Comparison of ENCODE assay signal across 10 cellular contexts in the genomic region with DNA sequence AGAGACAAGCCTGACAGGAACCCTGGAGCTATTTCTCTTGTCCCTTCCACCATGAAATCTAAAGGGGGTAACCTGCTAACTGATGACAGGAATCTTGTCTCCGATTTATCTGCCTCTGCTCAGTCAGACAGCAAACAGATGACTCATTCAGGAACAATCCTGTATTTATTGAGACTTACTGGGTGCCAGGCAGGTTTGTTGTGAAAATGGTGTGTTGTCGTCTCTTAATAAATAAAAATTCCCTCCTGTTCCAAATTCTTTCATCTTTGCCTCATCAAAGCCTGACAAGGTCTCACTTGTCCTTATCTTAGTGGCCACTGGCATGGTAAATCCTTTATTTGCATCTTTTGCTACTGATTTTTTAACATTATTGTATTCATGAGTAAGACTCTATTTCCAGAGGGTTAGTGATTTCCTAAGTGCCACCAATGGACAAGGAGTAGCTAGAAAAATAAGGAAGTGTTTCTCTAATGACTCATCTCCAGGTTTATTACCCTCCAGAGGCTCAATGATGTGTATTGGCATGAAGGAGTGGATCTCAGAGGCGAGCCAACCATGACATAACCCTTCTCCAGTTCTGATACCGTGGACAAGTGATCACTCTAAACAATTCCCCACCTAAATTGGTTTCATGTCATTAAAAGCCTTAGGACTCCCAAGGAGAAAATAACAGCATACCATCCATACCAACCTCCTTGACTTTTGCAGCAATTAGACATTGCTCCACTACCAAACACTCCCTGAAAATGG.
DNase-seq lines count a peak whose midpoint lies in the region; ATAC-seq and TF ChIP-seq lines count a peak whose summit lies in the region.
"Had no signal": no experiment of that assay in that cellular context is flagged by ENCODE, and none has a peak within 500 bp of the region (broad histone marks: within the 10 kb centered on the region; RNA-seq: fewer than 3 reads in every experiment).

No MANE protein-coding gene starts in this region.

- in situ Hi-C loops in brain microvascular endothelial cell (cut with HindIII; ENCODE audit: low pct_ligation_motif_present, low sequenced_read_pairs), result no loop called here

- H3K27me3 Mint-ChIP-seq in activated CD4-positive, alpha-beta T cell treated with anti-CD3 and anti-CD28 coated beads for 36 hours, result no peaks in the 10 kb centered on the region
- H3K27me3 Mint-ChIP-seq in natural killer cell treated with Interleukin-12 subunit alpha and Interleukin-12 subunit beta and Interleukin-15 and Interleukin-18, amount 100 ng/mL, for 72 hours, result peaks cover 0 to 5% of the 10 kb centered on the region in 2 donors

- H3K9me3 Mint-ChIP-seq in activated CD4-positive, alpha-beta T cell treated with anti-CD3 and anti-CD28 coated beads for 36 hours (ENCODE audit: low read depth), result no peaks in the 10 kb centered on the region
- H3K9me3 Mint-ChIP-seq in natural killer cell treated with Interleukin-12 subunit alpha and Interleukin-12 subunit beta and Interleukin-15 and Interleukin-18, amount 100 ng/mL, for 72 hours, result no peaks in the 10 kb centered on the region

- peak; percentile 9 for DNase-seq in COLO668 (lab: John Stamatoyannopoulos, UW; ENCODE audit: unreplicated experiment)
- DNase-seq in M059J (ENCODE audit: low read depth), result peak; percentile 87
- peak; percentile 37 for DNase-seq in brain microvascular endothelial cell
- DNase-seq in mucosa of gallbladder (ENCODE audit: low spot score), result peak; percentile 29
- no peak for DNase-seq in activated CD4-positive, alpha-beta T cell treated with anti-CD3 and anti-CD28 coated beads for 36 hours
- DNase-seq in natural killer cell treated with Interleukin-12 subunit alpha and Interleukin-12 subunit beta and Interleukin-15 and Interleukin-18, amount 100 ng/mL, for 72 hours (ENCODE audit: low spot score), result no peak
- DNase-seq in SK-N-DZ (ENCODE audit: low spot score), result no peak
- DNase-seq: EL, KG1 had no signal

- POLR2A ChIA-PET in activated CD4-positive, alpha-beta T cell treated with anti-CD3 and anti-CD28 coated beads for 36 hours (lab: Charles Lee), result no interaction called here

- H3K4me3 Mint-ChIP-seq in activated CD4-positive, alpha-beta T cell treated with anti-CD3 and anti-CD28 coated beads for 36 hours, result no peak overlapping the region
- H3K4me3 Mint-ChIP-seq in natural killer cell treated with Interleukin-12 subunit alpha and Interleukin-12 subunit beta and Interleukin-15 and Interleukin-18, amount 100 ng/mL, for 72 hours, result no peak overlapping the region

- H3K27ac ChIP-seq in brain microvascular endothelial cell, result peak overlapping the region; percentile 44

- ATAC-seq in activated CD4-positive, alpha-beta T cell treated with anti-CD3 and anti-CD28 coated beads for 36 hours, result no peak
- ATAC-seq in natural killer cell treated with Interleukin-12 subunit alpha and Interleukin-12 subunit beta and Interleukin-15 and Interleukin-18, amount 100 ng/mL, for 72 hours, result no peak
- ATAC-seq in HG03354 (IDR thresholded peaks at IDR 0.05; ENCODE audit: poor library complexity, severe bottlenecking, unreplicated experiment), result no peak

- H3K4me3 ChIP-seq in brain microvascular endothelial cell (ENCODE audit: low read depth, low read length), result no peak overlapping the region

- H3K27ac Mint-ChIP-seq in activated CD4-positive, alpha-beta T cell treated with anti-CD3 and anti-CD28 coated beads for 36 hours, result no peak overlapping the region
- H3K27ac Mint-ChIP-seq in natural killer cell treated with Interleukin-12 subunit alpha and Interleukin-12 subunit beta and Interleukin-15 and Interleukin-18, amount 100 ng/mL, for 72 hours, result no peak overlapping the region

- no peaks in the 10 kb centered on the region for H3K36me3 ChIP-seq in brain microvascular endothelial cell (replicated peaks)

- no peaks in the 10 kb centered on the region for H3K36me3 Mint-ChIP-seq in activated CD4-positive, alpha-beta T cell treated with anti-CD3 and anti-CD28 coated beads for 36 hours (ENCODE audit: low read depth)
- no peaks in the 10 kb centered on the region for H3K36me3 Mint-ChIP-seq in natural killer cell treated with Interleukin-12 subunit alpha and Interleukin-12 subunit beta and Interleukin-15 and Interleukin-18, amount 100 ng/mL, for 72 hours

- no peak for TF ChIP-seq CTCF in brain microvascular endothelial cell (IDR thresholded peaks at IDR 0.05; ENCODE audit: low read depth, low read length, missing control alignments)

- CTCF ChIA-PET in activated CD4-positive, alpha-beta T cell treated with anti-CD3 and anti-CD28 coated beads for 36 hours (lab: Charles Lee), result no interaction called here

- no peaks in the 10 kb centered on the region for H3K27me3 ChIP-seq in brain microvascular endothelial cell (replicated peaks)

- no peaks in the 10 kb centered on the region for H3K4me1 Mint-ChIP-seq in activated CD4-positive, alpha-beta T cell treated with anti-CD3 and anti-CD28 coated beads for 36 hours
- H3K4me1 Mint-ChIP-seq in natural killer cell treated with Interleukin-12 subunit alpha and Interleukin-12 subunit beta and Interleukin-15 and Interleukin-18, amount 100 ng/mL, for 72 hours (ENCODE audit: low read depth in 2 of 2), result no peaks in the 10 kb centered on the region

- intact Hi-C loops in activated CD4-positive, alpha-beta T cell treated with anti-CD3 and anti-CD28 coated beads for 36 hours (cut with DNase I, micrococcal nuclease), result no loop called here

Comparison
In these comparisons a context has a peak if more than half of its experiments do, and no peak if none do; other contexts are left out.
1. DNase-seq: peak in COLO668 (single experiment), M059J (single experiment), brain microvascular endothelial cell (single experiment) and mucosa of gallbladder (single experiment); none in activated CD4-positive, alpha-beta T cell treated with anti-CD3 and anti-CD28 coated beads for 36 hours (single experiment), natural killer cell treated with Interleukin-12 subunit alpha and Interleukin-12 subunit beta and Interleukin-15 and Interleukin-18, amount 100 ng/mL, for 72 hours (single experiment) and SK-N-DZ (single experiment).